In the genomic region with DNA sequence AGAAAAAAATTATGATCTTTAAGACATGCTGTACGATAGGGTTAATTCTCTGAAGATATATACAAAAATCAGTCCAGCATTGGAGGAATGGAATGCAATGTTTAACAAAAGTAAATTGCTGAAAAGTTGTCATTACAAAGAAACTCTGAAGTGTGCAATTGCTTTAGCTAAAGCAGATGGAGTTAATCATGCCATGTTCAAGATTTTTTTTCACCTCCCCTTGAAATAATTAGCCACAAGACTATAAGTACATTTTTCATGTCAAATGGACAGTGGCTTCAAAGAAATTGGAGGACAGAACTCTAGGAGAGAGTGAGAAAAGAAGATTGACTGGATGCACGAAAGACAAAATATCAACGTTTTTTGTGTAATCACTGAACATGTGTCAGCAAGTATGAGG, we compare ENCODE assay signal across 20 cellular contexts.
"Had no signal": no experiment of that assay in that cellular context is flagged by ENCODE, and none has a peak within 500 bp of the region (broad histone marks: within the 10 kb centered on the region; RNA-seq: fewer than 3 reads in every experiment).

No MANE protein-coding gene starts in this region.

- H2AFZ ChIP-seq: PC-9 had no signal

- H3K36me3 ChIP-seq: MG63, Peyer's patch, SJCRH30 had no signal

- H3K27me3 ChIP-seq: MG63, Peyer's patch, SJCRH30 had no signal

- H3K4me1 ChIP-seq: Peyer's patch, SJCRH30 had no signal

- H3K4me3 ChIP-seq: MG63, PC-9, Peyer's patch, SJCRH30 had no signal

- H3K4me2 ChIP-seq: PC-9 had no signal

- H3K9me3 ChIP-seq: Peyer's patch, SJCRH30 had no signal

- DNase-seq: KBM-7, MG63, NCI-H1092, NCI-H1105 treated with DMSO at 0.1 percent for 48 hours, NCI-H1417 treated with DMSO at 0.1 percent for 48 hours, NCI-H146, NCI-H1694 treated with DMSO at 0.1 percent for 48 hours, NCI-H1930, NCI-H2081, NCI-H2171, NCI-H226, NCI-H446, NCI-H510A, NCI-H524 treated with DMSO at 0.1 percent for 48 hours, NCI-H69, NCI-H774, PC-9, Peyer's patch, SHP77 treated with DMSO at 0.1 percent for 48 hours, SJCRH30 had no signal

- H3K27ac ChIP-seq: PC-9, Peyer's patch, SJCRH30 had no signal
